2 cellular contexts compared by ENCODE assay signal in the genomic region with DNA sequence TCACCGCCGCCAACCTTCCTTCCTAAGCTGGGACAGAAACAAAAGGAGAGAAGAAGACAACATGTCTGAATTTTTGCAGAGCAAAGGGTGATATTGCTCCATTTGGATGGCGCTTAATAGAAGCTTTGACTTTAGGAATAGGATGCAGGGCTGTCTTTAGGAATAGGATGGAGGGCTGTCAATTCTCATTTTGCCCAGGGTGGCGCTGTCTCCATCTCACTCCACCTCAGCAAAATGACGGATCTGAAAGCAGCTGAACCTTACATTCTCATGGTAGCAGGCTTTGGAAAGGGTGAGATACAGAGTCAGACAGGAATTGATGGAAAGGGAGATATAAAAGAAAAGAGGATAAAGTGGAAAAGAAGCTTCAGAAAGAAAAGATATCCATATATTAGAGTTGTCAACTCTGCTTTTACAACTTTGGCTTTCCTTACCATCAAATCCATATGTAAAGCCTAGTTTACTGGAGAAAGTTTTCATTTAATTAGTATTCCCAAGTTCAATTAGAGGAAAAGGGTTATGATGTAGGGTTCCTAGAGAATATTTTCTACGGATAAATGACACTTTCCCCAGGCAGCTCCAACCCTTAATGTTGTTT.
A peak's percentile ranks its signal among the peaks of the same experiment; 100 is the strongest.
TF ChIP-seq lines count a peak whose summit lies in the region.

No MANE protein-coding gene starts in this region.

TF ChIP-seq in HEK293, 187 proteins besides CTCF, POLR2A, EP300 and RAD21 (continued from another document and continues in another):
- TF ChIP-seq ZBTB17 (tag by site-specific recombination; IDR thresholded peaks at IDR 0.05) (peak; percentile 63; the same call in 1 of the 2 replicates), ZNF580 (tag by site-specific recombination; IDR thresholded peaks at IDR 0.05) (peak; percentile 13; the same call in 1 of the 2 replicates), ZBTB7A (tag by site-specific recombination; IDR thresholded peaks at IDR 0.05; ENCODE audit: low read depth) (no peak), ZNF335 (tag by site-specific recombination; conservative IDR thresholded peaks at IDR 0.05) (0 out of 2 replicates have a peak, but pooled peaks have one; percentile 14), ZNF664 (tag by site-specific recombination; IDR thresholded peaks at IDR 0.05) (peak; percentile 64; the same call in 1 of the 2 replicates), PRDM1 (tag by site-specific recombination; IDR thresholded peaks at IDR 0.05) (peak; percentile 60; the same call in 1 of the 2 replicates), ZBTB1 (tag by site-specific recombination; IDR thresholded peaks at IDR 0.05) (no peak), YY1 (tag by site-specific recombination; IDR thresholded peaks at IDR 0.05) (peak; percentile 64; the same call in 1 of the 2 replicates), GLIS1 (tag by site-specific recombination; IDR thresholded peaks at IDR 0.05) (no peak), SETDB1 (IDR thresholded peaks at IDR 0.05; ENCODE audit: insufficient read length, low read length) (peak; percentile 10), KLF10 (tag by site-specific recombination; IDR thresholded peaks at IDR 0.05) (no peak), REST (tag by site-specific recombination; IDR thresholded peaks at IDR 0.05) (no peak), ZBTB48 (tag by site-specific recombination; IDR thresholded peaks at IDR 0.05) (no peak), ZNF521 (tag by site-specific recombination; IDR thresholded peaks at IDR 0.05) (no peak), ZNF654 (tag by site-specific recombination; IDR thresholded peaks at IDR 0.05; ENCODE audit: low read depth) (no peak), ZNF341 (tag by site-specific recombination; IDR thresholded peaks at IDR 0.05; ENCODE audit: low read depth) (peak; percentile 22; the same call in 1 of the 2 replicates), ZNF768 (tag by site-specific recombination; IDR thresholded peaks at IDR 0.05) (no peak), ZNF366 (tag by site-specific recombination; conservative IDR thresholded peaks at IDR 0.05) (peak; percentile 75), ZNF549 (tag by site-specific recombination; IDR thresholded peaks at IDR 0.05) (no peak), ZNF169 (tag by site-specific recombination; IDR thresholded peaks at IDR 0.05) (no peak), ZNF155 (tag by site-specific recombination; IDR thresholded peaks at IDR 0.05) (no peak), ZNF600 (tag by site-specific recombination; IDR thresholded peaks at IDR 0.05) (no peak)
- TF ChIP-seq, protein P1, sequence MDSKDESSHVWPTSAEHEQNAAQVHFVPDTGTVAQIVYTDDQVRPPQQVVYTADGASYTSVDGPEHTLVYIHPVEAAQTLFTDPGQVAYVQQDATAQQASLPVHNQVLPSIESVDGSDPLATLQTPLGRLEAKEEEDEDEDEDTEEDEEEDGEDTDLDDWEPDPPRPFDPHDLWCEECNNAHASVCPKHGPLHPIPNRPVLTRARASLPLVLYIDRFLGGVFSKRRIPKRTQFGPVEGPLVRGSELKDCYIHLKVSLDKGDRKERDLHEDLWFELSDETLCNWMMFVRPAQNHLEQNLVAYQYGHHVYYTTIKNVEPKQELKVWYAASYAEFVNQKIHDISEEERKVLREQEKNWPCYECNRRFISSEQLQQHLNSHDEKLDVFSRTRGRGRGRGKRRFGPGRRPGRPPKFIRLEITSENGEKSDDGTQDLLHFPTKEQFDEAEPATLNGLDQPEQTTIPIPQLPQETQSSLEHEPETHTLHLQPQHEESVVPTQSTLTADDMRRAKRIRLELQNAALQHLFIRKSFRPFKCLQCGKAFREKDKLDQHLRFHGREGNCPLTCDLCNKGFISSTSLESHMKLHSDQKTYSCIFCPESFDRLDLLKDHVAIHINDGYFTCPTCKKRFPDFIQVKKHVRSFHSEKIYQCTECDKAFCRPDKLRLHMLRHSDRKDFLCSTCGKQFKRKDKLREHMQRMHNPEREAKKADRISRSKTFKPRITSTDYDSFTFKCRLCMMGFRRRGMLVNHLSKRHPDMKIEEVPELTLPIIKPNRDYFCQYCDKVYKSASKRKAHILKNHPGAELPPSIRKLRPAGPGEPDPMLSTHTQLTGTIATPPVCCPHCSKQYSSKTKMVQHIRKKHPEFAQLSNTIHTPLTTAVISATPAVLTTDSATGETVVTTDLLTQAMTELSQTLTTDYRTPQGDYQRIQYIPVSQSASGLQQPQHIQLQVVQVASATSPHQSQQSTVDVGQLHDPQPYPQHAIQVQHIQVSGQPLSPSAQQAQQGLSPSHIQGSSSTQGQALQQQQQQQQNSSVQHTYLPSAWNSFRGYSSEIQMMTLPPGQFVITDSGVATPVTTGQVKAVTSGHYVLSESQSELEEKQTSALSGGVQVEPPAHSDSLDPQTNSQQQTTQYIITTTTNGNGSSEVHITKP (tag by site-specific recombination; IDR thresholded peaks at IDR 0.05), result peak; percentile 98
- TF ChIP-seq, protein P2, sequence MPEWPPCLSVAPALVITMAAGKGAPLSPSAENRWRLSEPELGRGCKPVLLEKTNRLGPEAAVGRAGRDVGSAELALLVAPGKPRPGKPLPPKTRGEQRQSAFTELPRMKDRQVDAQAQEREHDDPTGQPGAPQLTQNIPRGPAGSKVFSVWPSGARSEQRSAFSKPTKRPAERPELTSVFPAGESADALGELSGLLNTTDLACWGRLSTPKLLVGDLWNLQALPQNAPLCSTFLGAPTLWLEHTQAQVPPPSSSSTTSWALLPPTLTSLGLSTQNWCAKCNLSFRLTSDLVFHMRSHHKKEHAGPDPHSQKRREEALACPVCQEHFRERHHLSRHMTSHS (tag by site-specific recombination; IDR thresholded peaks at IDR 0.05), result no peak

TF ChIP-seq in GM12878, 131 proteins besides CTCF, POLR2A, EP300 and RAD21 (continues in another document):
- no peak for TF ChIP-seq ZNF384 (IDR thresholded peaks at IDR 0.05; ENCODE audit: borderline replicate concordance, low read depth, low read length)
- TF ChIP-seq FOS (IDR thresholded peaks at IDR 0.05; ENCODE audit: borderline replicate concordance, extremely low read depth, insufficient read length), result no peak
- TF ChIP-seq SP1 (IDR thresholded peaks at IDR 0.05; ENCODE audit: low read depth, low read length), result no peak
- peak; percentile 41; the same call in 1 of the 2 replicates for TF ChIP-seq PKNOX1 (IDR thresholded peaks at IDR 0.05)
- peak; percentile 59; the same call in 1 of the 2 replicates for TF ChIP-seq YY1 (IDR thresholded peaks at IDR 0.05; ENCODE audit: low read depth, low read length)
- TF ChIP-seq, protein P3, sequence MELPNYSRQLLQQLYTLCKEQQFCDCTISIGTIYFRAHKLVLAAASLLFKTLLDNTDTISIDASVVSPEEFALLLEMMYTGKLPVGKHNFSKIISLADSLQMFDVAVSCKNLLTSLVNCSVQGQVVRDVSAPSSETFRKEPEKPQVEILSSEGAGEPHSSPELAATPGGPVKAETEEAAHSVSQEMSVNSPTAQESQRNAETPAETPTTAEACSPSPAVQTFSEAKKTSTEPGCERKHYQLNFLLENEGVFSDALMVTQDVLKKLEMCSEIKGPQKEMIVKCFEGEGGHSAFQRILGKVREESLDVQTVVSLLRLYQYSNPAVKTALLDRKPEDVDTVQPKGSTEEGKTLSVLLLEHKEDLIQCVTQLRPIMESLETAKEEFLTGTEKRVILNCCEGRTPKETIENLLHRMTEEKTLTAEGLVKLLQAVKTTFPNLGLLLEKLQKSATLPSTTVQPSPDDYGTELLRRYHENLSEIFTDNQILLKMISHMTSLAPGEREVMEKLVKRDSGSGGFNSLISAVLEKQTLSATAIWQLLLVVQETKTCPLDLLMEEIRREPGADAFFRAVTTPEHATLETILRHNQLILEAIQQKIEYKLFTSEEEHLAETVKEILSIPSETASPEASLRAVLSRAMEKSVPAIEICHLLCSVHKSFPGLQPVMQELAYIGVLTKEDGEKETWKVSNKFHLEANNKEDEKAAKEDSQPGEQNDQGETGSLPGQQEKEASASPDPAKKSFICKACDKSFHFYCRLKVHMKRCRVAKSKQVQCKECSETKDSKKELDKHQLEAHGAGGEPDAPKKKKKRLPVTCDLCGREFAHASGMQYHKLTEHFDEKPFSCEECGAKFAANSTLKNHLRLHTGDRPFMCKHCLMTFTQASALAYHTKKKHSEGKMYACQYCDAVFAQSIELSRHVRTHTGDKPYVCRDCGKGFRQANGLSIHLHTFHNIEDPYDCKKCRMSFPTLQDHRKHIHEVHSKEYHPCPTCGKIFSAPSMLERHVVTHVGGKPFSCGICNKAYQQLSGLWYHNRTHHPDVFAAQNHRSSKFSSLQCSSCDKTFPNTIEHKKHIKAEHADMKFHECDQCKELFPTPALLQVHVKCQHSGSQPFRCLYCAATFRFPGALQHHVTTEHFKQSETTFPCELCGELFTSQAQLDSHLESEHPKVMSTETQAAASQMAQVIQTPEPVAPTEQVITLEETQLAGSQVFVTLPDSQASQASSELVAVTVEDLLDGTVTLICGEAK (IDR thresholded peaks at IDR 0.05; ENCODE audit: borderline replicate concordance), result no peak
- TF ChIP-seq PAX5 (IDR thresholded peaks at IDR 0.05; ENCODE audit: borderline replicate concordance, low read depth, low read length), result no peak
- no peak for TF ChIP-seq MYC (IDR thresholded peaks at IDR 0.05; ENCODE audit: insufficient read depth, insufficient read length, insufficient replicate concordance, low read length, severe bottlenecking)
- TF ChIP-seq, protein P4, sequence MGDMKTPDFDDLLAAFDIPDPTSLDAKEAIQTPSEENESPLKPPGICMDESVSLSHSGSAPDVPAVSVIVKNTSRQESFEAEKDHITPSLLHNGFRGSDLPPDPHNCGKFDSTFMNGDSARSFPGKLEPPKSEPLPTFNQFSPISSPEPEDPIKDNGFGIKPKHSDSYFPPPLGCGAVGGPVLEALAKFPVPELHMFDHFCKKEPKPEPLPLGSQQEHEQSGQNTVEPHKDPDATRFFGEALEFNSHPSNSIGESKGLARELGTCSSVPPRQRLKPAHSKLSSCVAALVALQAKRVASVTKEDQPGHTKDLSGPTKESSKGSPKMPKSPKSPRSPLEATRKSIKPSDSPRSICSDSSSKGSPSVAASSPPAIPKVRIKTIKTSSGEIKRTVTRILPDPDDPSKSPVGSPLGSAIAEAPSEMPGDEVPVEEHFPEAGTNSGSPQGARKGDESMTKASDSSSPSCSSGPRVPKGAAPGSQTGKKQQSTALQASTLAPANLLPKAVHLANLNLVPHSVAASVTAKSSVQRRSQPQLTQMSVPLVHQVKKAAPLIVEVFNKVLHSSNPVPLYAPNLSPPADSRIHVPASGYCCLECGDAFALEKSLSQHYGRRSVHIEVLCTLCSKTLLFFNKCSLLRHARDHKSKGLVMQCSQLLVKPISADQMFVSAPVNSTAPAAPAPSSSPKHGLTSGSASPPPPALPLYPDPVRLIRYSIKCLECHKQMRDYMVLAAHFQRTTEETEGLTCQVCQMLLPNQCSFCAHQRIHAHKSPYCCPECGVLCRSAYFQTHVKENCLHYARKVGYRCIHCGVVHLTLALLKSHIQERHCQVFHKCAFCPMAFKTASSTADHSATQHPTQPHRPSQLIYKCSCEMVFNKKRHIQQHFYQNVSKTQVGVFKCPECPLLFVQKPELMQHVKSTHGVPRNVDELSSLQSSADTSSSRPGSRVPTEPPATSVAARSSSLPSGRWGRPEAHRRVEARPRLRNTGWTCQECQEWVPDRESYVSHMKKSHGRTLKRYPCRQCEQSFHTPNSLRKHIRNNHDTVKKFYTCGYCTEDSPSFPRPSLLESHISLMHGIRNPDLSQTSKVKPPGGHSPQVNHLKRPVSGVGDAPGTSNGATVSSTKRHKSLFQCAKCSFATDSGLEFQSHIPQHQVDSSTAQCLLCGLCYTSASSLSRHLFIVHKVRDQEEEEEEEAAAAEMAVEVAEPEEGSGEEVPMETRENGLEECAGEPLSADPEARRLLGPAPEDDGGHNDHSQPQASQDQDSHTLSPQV (IDR thresholded peaks at IDR 0.05), result no peak
- no peak for TF ChIP-seq PML (IDR thresholded peaks at IDR 0.05; ENCODE audit: low read length)
- no peak for TF ChIP-seq IRF5 (IDR thresholded peaks at IDR 0.05; ENCODE audit: borderline replicate concordance)
- TF ChIP-seq, protein P5, sequence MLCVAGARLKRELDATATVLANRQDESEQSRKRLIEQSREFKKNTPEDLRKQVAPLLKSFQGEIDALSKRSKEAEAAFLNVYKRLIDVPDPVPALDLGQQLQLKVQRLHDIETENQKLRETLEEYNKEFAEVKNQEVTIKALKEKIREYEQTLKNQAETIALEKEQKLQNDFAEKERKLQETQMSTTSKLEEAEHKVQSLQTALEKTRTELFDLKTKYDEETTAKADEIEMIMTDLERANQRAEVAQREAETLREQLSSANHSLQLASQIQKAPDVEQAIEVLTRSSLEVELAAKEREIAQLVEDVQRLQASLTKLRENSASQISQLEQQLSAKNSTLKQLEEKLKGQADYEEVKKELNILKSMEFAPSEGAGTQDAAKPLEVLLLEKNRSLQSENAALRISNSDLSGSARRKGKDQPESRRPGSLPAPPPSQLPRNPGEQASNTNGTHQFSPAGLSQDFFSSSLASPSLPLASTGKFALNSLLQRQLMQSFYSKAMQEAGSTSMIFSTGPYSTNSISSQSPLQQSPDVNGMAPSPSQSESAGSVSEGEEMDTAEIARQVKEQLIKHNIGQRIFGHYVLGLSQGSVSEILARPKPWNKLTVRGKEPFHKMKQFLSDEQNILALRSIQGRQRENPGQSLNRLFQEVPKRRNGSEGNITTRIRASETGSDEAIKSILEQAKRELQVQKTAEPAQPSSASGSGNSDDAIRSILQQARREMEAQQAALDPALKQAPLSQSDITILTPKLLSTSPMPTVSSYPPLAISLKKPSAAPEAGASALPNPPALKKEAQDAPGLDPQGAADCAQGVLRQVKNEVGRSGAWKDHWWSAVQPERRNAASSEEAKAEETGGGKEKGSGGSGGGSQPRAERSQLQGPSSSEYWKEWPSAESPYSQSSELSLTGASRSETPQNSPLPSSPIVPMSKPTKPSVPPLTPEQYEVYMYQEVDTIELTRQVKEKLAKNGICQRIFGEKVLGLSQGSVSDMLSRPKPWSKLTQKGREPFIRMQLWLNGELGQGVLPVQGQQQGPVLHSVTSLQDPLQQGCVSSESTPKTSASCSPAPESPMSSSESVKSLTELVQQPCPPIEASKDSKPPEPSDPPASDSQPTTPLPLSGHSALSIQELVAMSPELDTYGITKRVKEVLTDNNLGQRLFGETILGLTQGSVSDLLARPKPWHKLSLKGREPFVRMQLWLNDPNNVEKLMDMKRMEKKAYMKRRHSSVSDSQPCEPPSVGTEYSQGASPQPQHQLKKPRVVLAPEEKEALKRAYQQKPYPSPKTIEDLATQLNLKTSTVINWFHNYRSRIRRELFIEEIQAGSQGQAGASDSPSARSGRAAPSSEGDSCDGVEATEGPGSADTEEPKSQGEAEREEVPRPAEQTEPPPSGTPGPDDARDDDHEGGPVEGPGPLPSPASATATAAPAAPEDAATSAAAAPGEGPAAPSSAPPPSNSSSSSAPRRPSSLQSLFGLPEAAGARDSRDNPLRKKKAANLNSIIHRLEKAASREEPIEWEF (IDR thresholded peaks at IDR 0.05; ENCODE audit: insufficient replicate concordance, low read depth, low read length), result no peak
